ENCODE assay signal across 24 cellular contexts in genomic region chrX:136607236-136607635, GRCh38. TPM values are rescaled to one million over a fixed set of nuclear protein-coding genes. Genes with fewer than 3 reads are reported as not detected.
"Had no signal": no experiment of that assay in that cellular context is flagged by ENCODE, and none has a peak within 500 bp of the region (broad histone marks: within the 10 kb centered on the region; RNA-seq: fewer than 3 reads in every experiment).

No MANE protein-coding gene starts in this region.

- H3K4me1 ChIP-seq: SJCRH30 had no signal

- H3K27me3 ChIP-seq: SJCRH30 had no signal

- H3K9me3 ChIP-seq: SJCRH30 had no signal

- H3K36me3 ChIP-seq: SJCRH30 had no signal

- DNase-seq: IMR-90, Kasumi-1, KG1, MM.1S, NCI-H1092 treated with DMSO at 0.1 percent for 48 hours, NCI-H1436, NCI-H187, NCI-H2029, NCI-H2081 treated with DMSO at 0.1 percent for 48 hours, NCI-H2171, NCI-H226, NCI-H446, NCI-H510A, NCI-H524 treated with DMSO at 0.1 percent for 48 hours, NCI-H69, NCI-H774, SHP77 treated with DMSO at 0.1 percent for 48 hours, SJCRH30 had no signal

- H3K27ac ChIP-seq: SJCRH30 had no signal

- H3K4me3 ChIP-seq: SJCRH30 had no signal

- ATAC-seq: HepG2, Panc1, Right ventricle myocardium inferior, SK-N-SH treated with all-trans-retinoic acid at 6 μM for 48 hours had no signal

RNA-seq across cellular contexts. Expression of gene CD40LG, which starts 40.7 kb away (rescaled TPM):
- total RNA-seq: HepG2, HT1080, IMR-90, M059J, Right ventricle myocardium inferior, SJCRH30 had no signal
